27 cellular contexts compared by ENCODE assay signal in genomic region chr10:105644559-105644958, GRCh38.
DNase-seq lines count a peak whose midpoint lies in the region; ATAC-seq, FAIRE-seq and TF ChIP-seq lines count a peak whose summit lies in the region.
"Had no signal": no experiment of that assay in that cellular context is flagged by ENCODE, and none has a peak within 500 bp of the region (broad histone marks: within the 10 kb centered on the region; RNA-seq: fewer than 3 reads in every experiment).

No MANE protein-coding gene starts in this region.

- H3K4me3 ChIP-seq in coronary artery = peak overlapping the region; percentile 2
- no peak overlapping the region for H3K4me3 ChIP-seq in pancreas
- H3K4me3 ChIP-seq in suprapubic skin = peak overlapping the region; percentile 18
- H3K4me3 ChIP-seq: BLaER1, GM12878 had no signal

- TF ChIP-seq CTCF in coronary artery (IDR thresholded peaks at IDR 0.05) = no peak
- TF ChIP-seq CTCF in pancreas (IDR thresholded peaks at IDR 0.05) = no peak
- no peak for TF ChIP-seq CTCF in suprapubic skin (IDR thresholded peaks at IDR 0.05)

- TF ChIP-seq POLR2A in suprapubic skin (IDR thresholded peaks at IDR 0.05) = no peak

- DNase-seq in coronary artery (ENCODE audit: low spot score) = no peak
- DNase-seq in pancreas = peak in 3 of 6 donors; percentile 22 to 26 (median 25)
- DNase-seq in suprapubic skin (ENCODE audit: low spot score in 2 of 2) = no peak
- no peak for DNase-seq in T-helper 9 cell
- DNase-seq in effector CD4-positive, alpha-beta T cell = no peak
- no peak for DNase-seq in left colon
- DNase-seq in activated naive CD4-positive, alpha-beta T cell treated with Interleukin-2 at 50 U/mL for 16 hours = no peak
- DNase-seq: 8988T; ACHN; BE2C; C1 segment of cervical spinal cord; CD4-positive, alpha-beta memory T cell; CD4-positive, CD25-positive, alpha-beta regulatory T cell; CD8-positive, alpha-beta memory T cell; COR-L47; DMS 273 treated with DMSO at 0.1 percent for 48 hours; DMS153; DMS53; DMS79; DND-41; EL; GDM1 had no signal

- H3K27ac ChIP-seq in coronary artery (no peak overlapping the region), pancreas (peak overlapping the region in 2 of 4 donors; percentile 41 to 57), suprapubic skin (no peak overlapping the region)
- H3K27ac ChIP-seq: BLaER1 had no signal

- WGBS in pancreas, 2 donors = 32 to 33% methylated on average over 2 of the region's 2 CpGs
- 88% methylated on average over 2 of the region's 2 CpGs for WGBS in suprapubic skin

- intact Hi-C loops in pancreas (cut with DNase I) = no loop called here
- intact Hi-C loops in left colon (cut with DNase I, micrococcal nuclease) = no loop called here

- no peak for TF ChIP-seq EP300 in suprapubic skin (IDR thresholded peaks at IDR 0.05)

- ATAC-seq in pancreas (peak; percentile 77 to 89 (median 84)), left colon (no peak)
- ATAC-seq: GM12878 had no signal

- H3K36me3 ChIP-seq in pancreas (no peaks in the 10 kb centered on the region), suprapubic skin (no peaks in the 10 kb centered on the region)
- H3K36me3 ChIP-seq: BE2C, BLaER1 had no signal

- H3K27me3 ChIP-seq in pancreas = no peaks in the 10 kb centered on the region
- H3K27me3 ChIP-seq in suprapubic skin = no peaks in the 10 kb centered on the region
- H3K27me3 ChIP-seq: BE2C, BLaER1 had no signal

- H3K9me3 ChIP-seq in pancreas (no peaks in the 10 kb centered on the region), suprapubic skin (no peaks in the 10 kb centered on the region)
- H3K9me3 ChIP-seq: BE2C, BLaER1 had no signal

- H3K4me1 ChIP-seq in pancreas (peaks cover 6 to 16% (median 7%) of the 10 kb centered on the region in 3 donors), suprapubic skin (no peaks in the 10 kb centered on the region)
- H3K4me1 ChIP-seq: BE2C had no signal

- FAIRE-seq in pancreas (lab: Jason Lieb, UNC) = no peak
- FAIRE-seq: A204.1, GM12878, GM12892, GM18507 had no signal

Comparison
In these comparisons a context has a peak if more than half of its experiments do, and no peak if none do; other contexts are left out.
1. H3K4me3 ChIP-seq: peak in coronary artery (single experiment) and suprapubic skin (single experiment); none in pancreas (0 of 4).